In genomic region chr12:633731-634130, GRCh38 we compare ENCODE assay signal across 15 cellular contexts. TPM values are rescaled to one million over a fixed set of nuclear protein-coding genes. Genes with fewer than 3 reads are reported as not detected.
DNase-seq lines count a peak whose midpoint lies in the region; ATAC-seq and TF ChIP-seq lines count a peak whose summit lies in the region.
"Had no signal": no experiment of that assay in that cellular context is flagged by ENCODE, and none has a peak within 500 bp of the region (broad histone marks: within the 10 kb centered on the region; RNA-seq: fewer than 3 reads in every experiment).

No MANE protein-coding gene starts in this region.

- H3K27me3 Mint-ChIP-seq in HFFc6 (ENCODE audit: insufficient read depth) (peaks cover 2% of the 10 kb centered on the region; the same call in 1 of the 2 replicates), mesothelial cell of epicardium (ENCODE audit: low read depth) (no peaks in the 10 kb centered on the region)
- H3K27me3 Mint-ChIP-seq: activated CD8-positive, alpha-beta memory T cell treated with anti-CD3 and anti-CD28 coated beads, Interleukin-2, amount 10 ng/mL, durations not matched to agents 7 days and 5 days had no signal

- H3K36me3 Mint-ChIP-seq in HFFc6 (ENCODE audit: low read depth) (no peaks in the 10 kb centered on the region), mesothelial cell of epicardium (no peaks in the 10 kb centered on the region)
- H3K36me3 Mint-ChIP-seq: activated CD8-positive, alpha-beta memory T cell treated with anti-CD3 and anti-CD28 coated beads, Interleukin-2, amount 10 ng/mL, durations not matched to agents 7 days and 5 days; neural progenitor cell had no signal

- peak overlapping the region; percentile 16; the same call in 1 of the 2 replicates for H3K27ac Mint-ChIP-seq in HFFc6
- peak overlapping the region; percentile 89 for H3K27ac Mint-ChIP-seq in mesothelial cell of epicardium
- H3K27ac Mint-ChIP-seq: activated CD8-positive, alpha-beta memory T cell treated with anti-CD3 and anti-CD28 coated beads, Interleukin-2, amount 10 ng/mL, durations not matched to agents 7 days and 5 days had no signal

- no peak for TF ChIP-seq POLR2A in suprapubic skin (IDR thresholded peaks at IDR 0.05)

- H3K36me3 ChIP-seq in suprapubic skin = no peaks in the 10 kb centered on the region
- H3K36me3 ChIP-seq: neural progenitor cell had no signal

- no peaks in the 10 kb centered on the region for H3K9me3 Mint-ChIP-seq in HFFc6
- no peaks in the 10 kb centered on the region for H3K9me3 Mint-ChIP-seq in mesothelial cell of epicardium
- H3K9me3 Mint-ChIP-seq: neural progenitor cell had no signal

- no peaks in the 10 kb centered on the region for H3K9me3 ChIP-seq in suprapubic skin

- no peak for TF ChIP-seq CTCF in HFFc6 (IDR thresholded peaks at IDR 0.05)
- TF ChIP-seq CTCF in astrocyte of the spinal cord (IDR thresholded peaks at IDR 0.05; ENCODE audit: low read depth, low read length) = no peak
- TF ChIP-seq CTCF in mesothelial cell of epicardium (IDR thresholded peaks at IDR 0.05; ENCODE audit: unreplicated experiment) = no peak
- no peak for TF ChIP-seq CTCF in suprapubic skin (IDR thresholded peaks at IDR 0.05)

- ATAC-seq in HG03565 (IDR thresholded peaks at IDR 0.05; ENCODE audit: unreplicated experiment) = no peak
- ATAC-seq in HG03439 (IDR thresholded peaks at IDR 0.05; ENCODE audit: unreplicated experiment) = no peak
- no peak for ATAC-seq in GM18498 (IDR thresholded peaks at IDR 0.05; ENCODE audit: unreplicated experiment)
- ATAC-seq: activated CD8-positive, alpha-beta memory T cell treated with anti-CD3 and anti-CD28 coated beads, Interleukin-2, amount 10 ng/mL, durations not matched to agents 7 days and 5 days; left cardiac atrium had no signal

- H3K4me3 ChIP-seq in astrocyte of the spinal cord (ENCODE audit: low read depth, low read length) = no peak overlapping the region
- no peak overlapping the region for H3K4me3 ChIP-seq in suprapubic skin
- H3K4me3 ChIP-seq: neural progenitor cell had no signal

- no peaks in the 10 kb centered on the region for H3K27me3 ChIP-seq in suprapubic skin
- H3K27me3 ChIP-seq: neural progenitor cell had no signal

- peak overlapping the region; percentile 77 for H3K27ac ChIP-seq in suprapubic skin
- H3K27ac ChIP-seq: C4-2B, neural progenitor cell had no signal

- in situ Hi-C loops in astrocyte of the spinal cord (cut with HindIII; ENCODE audit: low sequenced_read_pairs) = no loop called here

- peaks cover 46% of the 10 kb centered on the region for H3K4me1 ChIP-seq in suprapubic skin

- H3K4me1 Mint-ChIP-seq in HFFc6 (ENCODE audit: low read depth) (peaks cover 32% of the 10 kb centered on the region), mesothelial cell of epicardium (peaks cover 28% of the 10 kb centered on the region)

- TF ChIP-seq EP300 in suprapubic skin (IDR thresholded peaks at IDR 0.05) = no peak

- no peak overlapping the region for H3K4me3 Mint-ChIP-seq in HFFc6
- no peak overlapping the region for H3K4me3 Mint-ChIP-seq in mesothelial cell of epicardium
- H3K4me3 Mint-ChIP-seq: activated CD8-positive, alpha-beta memory T cell treated with anti-CD3 and anti-CD28 coated beads, Interleukin-2, amount 10 ng/mL, durations not matched to agents 7 days and 5 days; neural progenitor cell had no signal

- DNase-seq in HFFc6 (no peak), astrocyte of the spinal cord (ENCODE audit: low read depth, low spot score) (peak; percentile 5), mesothelial cell of epicardium (ENCODE audit: low spot score in 2 of 2, unreplicated experiment in 2 of 2) (no peak), suprapubic skin (ENCODE audit: low spot score in 2 of 2) (peak in 1 of 2 donors; percentile 4)
- DNase-seq: activated CD8-positive, alpha-beta memory T cell treated with anti-CD3 and anti-CD28 coated beads, Interleukin-2, amount 10 ng/mL, durations not matched to agents 7 days and 5 days; activated naive CD4-positive, alpha-beta T cell treated with anti-CD3 and anti-CD28 coated beads, Interleukin-2, amount 50 U/mL, for 16 hours; head of caudate nucleus; left cardiac atrium; NCI-H1930; NCI-H526 had no signal

- 85% methylated on average over 2 of the region's 2 CpGs for WGBS in suprapubic skin

RNA-seq across cellular contexts. Expression of gene NINJ2, which starts 29.5 kb away (rescaled TPM):
- not detected for total RNA-seq in HFFc6 (2021; fragmentation: NEBNext Ultra II Directional; extraction: Animal tissue kit (Norgen Biotek cat#: 25700))
- total RNA-seq in mesothelial cell of epicardium (0.69 to 1.6 TPM (median 1.1 TPM) in 3 replicates), suprapubic skin (10 to 100 TPM in 2 of 4 donors, 1 to 10 TPM in 2; 7.6 to 20.9 (median 12.6) TPM)
